1 cellular context compared by ENCODE assay signal in genomic region chr15:66772967-66773873, GRCh38.
TF ChIP-seq lines count a peak whose summit lies in the region.

No MANE protein-coding gene starts in this region.

TF ChIP-seq in IMR-90, 13 proteins besides CTCF, POLR2A, EP300 and RAD21 (continued from another document):
- TF ChIP-seq, protein P1, sequence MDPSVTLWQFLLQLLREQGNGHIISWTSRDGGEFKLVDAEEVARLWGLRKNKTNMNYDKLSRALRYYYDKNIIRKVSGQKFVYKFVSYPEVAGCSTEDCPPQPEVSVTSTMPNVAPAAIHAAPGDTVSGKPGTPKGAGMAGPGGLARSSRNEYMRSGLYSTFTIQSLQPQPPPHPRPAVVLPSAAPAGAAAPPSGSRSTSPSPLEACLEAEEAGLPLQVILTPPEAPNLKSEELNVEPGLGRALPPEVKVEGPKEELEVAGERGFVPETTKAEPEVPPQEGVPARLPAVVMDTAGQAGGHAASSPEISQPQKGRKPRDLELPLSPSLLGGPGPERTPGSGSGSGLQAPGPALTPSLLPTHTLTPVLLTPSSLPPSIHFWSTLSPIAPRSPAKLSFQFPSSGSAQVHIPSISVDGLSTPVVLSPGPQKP (IDR thresholded peaks at IDR 0.05; ENCODE audit: borderline replicate concordance, low read depth, low read length) = no peak
- TF ChIP-seq RCOR1 (IDR thresholded peaks at IDR 0.05; ENCODE audit: insufficient replicate concordance, low read length) (no peak), MXI1 (IDR thresholded peaks at IDR 0.05; ENCODE audit: borderline replicate concordance, low read depth, low read length) (no peak), SMC3 (IDR thresholded peaks at IDR 0.05; ENCODE audit: low read depth, low read length) (no peak)
